Comparison of ENCODE assay signal across 7 cellular contexts in the genomic region with DNA sequence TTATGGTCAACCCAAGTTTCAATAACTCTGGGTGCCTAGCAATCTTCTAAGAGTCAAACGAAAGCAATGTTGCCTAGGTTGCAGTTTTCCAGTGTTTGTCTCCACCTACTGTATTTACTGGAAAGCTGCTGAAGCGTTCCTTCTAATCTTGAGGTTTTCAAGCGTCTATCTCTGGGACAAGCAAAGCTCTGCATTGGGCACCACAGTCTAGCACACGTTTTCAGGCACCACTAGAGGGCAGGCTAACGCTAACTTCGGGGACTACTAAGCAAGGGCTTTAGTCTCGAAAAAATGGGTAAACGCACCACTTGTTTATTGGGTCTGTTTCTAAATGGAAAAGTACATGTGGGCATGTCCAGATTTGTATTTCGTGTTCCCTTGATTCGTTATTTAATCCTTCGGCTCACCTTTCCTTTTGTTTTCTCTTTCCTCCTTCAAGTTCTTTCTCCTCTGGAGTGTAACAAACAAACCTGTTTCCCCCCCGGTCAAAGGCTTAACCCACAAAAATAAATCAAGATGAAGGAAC.
DNase-seq lines count a peak whose midpoint lies in the region; ATAC-seq and TF ChIP-seq lines count a peak whose summit lies in the region.
"Not testable (repeated sequence)": the region's sequence is repeated elsewhere in the genome, so short reads cannot be mapped to it uniquely, and the experiment has no call there.

No MANE protein-coding gene starts in this region.

- peak; percentile 94 for ATAC-seq in GM18867 (IDR thresholded peaks at IDR 0.05; ENCODE audit: unreplicated experiment)
- ATAC-seq in HG02798 (IDR thresholded peaks at IDR 0.05; ENCODE audit: poor library complexity, unreplicated experiment) = peak; percentile 86

- H3K9me3 Mint-ChIP-seq in immature natural killer cell = not testable (repeated sequence)

- H2AFZ ChIP-seq in KMS-11 (ENCODE audit: low read depth) = peak overlapping the region; percentile 7; the same call in 1 of the 2 replicates

- H4K20me1 ChIP-seq in KMS-11 (ENCODE audit: insufficient read depth) = not testable (repeated sequence)

- H3K27me3 ChIP-seq in KMS-11 (ENCODE audit: insufficient read depth, low read depth) = not testable (repeated sequence)

- peak; percentile 2 for TF ChIP-seq CTCF in KMS-11 (conservative IDR thresholded peaks at IDR 0.05; ENCODE audit: low read depth, low read length)
- peak; percentile 80 for TF ChIP-seq CTCF in VCaP (conservative IDR thresholded peaks at IDR 0.05)

- not testable (repeated sequence) for H3K4me3 Mint-ChIP-seq in immature natural killer cell

- not testable (repeated sequence) for H3K4me2 ChIP-seq in KMS-11

- DNase-seq in activated gamma-delta T cell treated with anti-CD3 and anti-CD28 coated beads, Interleukin-2, amount 50 U/mL, for 16 hours (ENCODE audit: low read depth) = peak; percentile 19
- DNase-seq in immature natural killer cell = peak; percentile 54 to 71 (median 65)
- peak; percentile 58 for DNase-seq in stimulated activated CD4-positive, alpha-beta T cell treated with anti-CD3 and anti-CD28 coated beads, Interleukin-1b, Interleukin-23, amount 100 ng/mL, for 48 hours

- not testable (repeated sequence) for H3K27ac ChIP-seq in KMS-11
- H3K27ac ChIP-seq in VCaP = peak overlapping the region; percentile 36; the same call in 1 of the 2 replicates

- H3K9ac ChIP-seq in KMS-11 = not testable (repeated sequence)

- H3K36me3 ChIP-seq in KMS-11 (ENCODE audit: insufficient read depth) = not testable (repeated sequence)

- not testable (repeated sequence) for H3K27ac Mint-ChIP-seq in immature natural killer cell

- not testable (repeated sequence) for H3K79me2 ChIP-seq in KMS-11 (ENCODE audit: insufficient read depth, low read depth)

- H3K4me1 ChIP-seq in KMS-11 (ENCODE audit: low read depth, poor library complexity, severe bottlenecking) = not testable (repeated sequence)

- not testable (repeated sequence) for H3K4me3 ChIP-seq in KMS-11 (IDR thresholded peaks at IDR 0.05; ENCODE audit: insufficient read depth, low read depth, low read length)

- H3K36me3 Mint-ChIP-seq in immature natural killer cell = not testable (repeated sequence)

- H3K27me3 Mint-ChIP-seq in immature natural killer cell (ENCODE audit: low read depth in 3 of 3) = not testable (repeated sequence)

- not testable (repeated sequence) for H3K4me1 Mint-ChIP-seq in immature natural killer cell
